Comparison of ENCODE assay signal across 8 cellular contexts in genomic region chr16:24041834-24042631, GRCh38.
DNase-seq lines count a peak whose midpoint lies in the region; ATAC-seq and TF ChIP-seq lines count a peak whose summit lies in the region.

No MANE protein-coding gene starts in this region.

- H3K4me3 ChIP-seq in RWPE2 (ENCODE audit: severe bottlenecking) (no peak overlapping the region), trophoblast cell (ENCODE audit: low read depth, low read length) (no peak overlapping the region), upper lobe of left lung (no peak overlapping the region)

- H3K27me3 ChIP-seq in RWPE2 (ENCODE audit: insufficient read depth, poor library complexity, severe bottlenecking) (no peaks in the 10 kb centered on the region), trophoblast cell (ENCODE audit: insufficient read depth, low read length) (no peaks in the 10 kb centered on the region), upper lobe of left lung (no peaks in the 10 kb centered on the region)

- no peaks in the 10 kb centered on the region for H3K9me3 Mint-ChIP-seq in activated T-helper 2 cell treated with anti-CD3 and anti-CD28 coated beads, Interferon-gamma antibody, Interleukin-2, Interleukin-4, amounts not matched to agents 10 μg/mL and 5 μg/mL and 100 μg/mL, durations not matched to agents 14 hours and 24 hours and 36 hours

- no peaks in the 10 kb centered on the region for H3K27me3 Mint-ChIP-seq in activated T-helper 2 cell treated with anti-CD3 and anti-CD28 coated beads, Interferon-gamma antibody, Interleukin-2, Interleukin-4, amounts not matched to agents 10 μg/mL and 5 μg/mL and 100 μg/mL, durations not matched to agents 14 hours and 24 hours and 36 hours (ENCODE audit: low read depth)

- no peak overlapping the region for H2BK120ac ChIP-seq in trophoblast cell (ENCODE audit: insufficient read depth, low read length, poor library complexity)

- no peaks in the 10 kb centered on the region for H3K79me2 ChIP-seq in trophoblast cell (ENCODE audit: control insufficient read depth, insufficient read depth, low read length, poor library complexity)

- H2AFZ ChIP-seq in trophoblast cell (ENCODE audit: insufficient read depth, low read length, poor library complexity) = no peak overlapping the region

- H2AK5ac ChIP-seq in trophoblast cell (ENCODE audit: low read length) = no peak overlapping the region

- peaks cover 11% of the 10 kb centered on the region for H3K36me3 Mint-ChIP-seq in activated T-helper 2 cell treated with anti-CD3 and anti-CD28 coated beads, Interferon-gamma antibody, Interleukin-2, Interleukin-4, amounts not matched to agents 10 μg/mL and 5 μg/mL and 100 μg/mL, durations not matched to agents 14 hours and 24 hours and 36 hours (ENCODE audit: low read depth)

- DNase-seq in 8988T (peak; percentile 42), GM13976 (ENCODE audit: low spot score) (peak; percentile 82), RWPE2 (ENCODE audit: low spot score) (no peak), germinal center (ENCODE audit: low spot score) (peak; percentile 84), trophoblast cell (peak; percentile 77 to 90), upper lobe of left lung (peak in 1 of 2 donors; percentile 48)
- DNase-seq in activated T-helper 2 cell treated with anti-CD3 and anti-CD28 coated beads, Interferon-gamma antibody, Interleukin-2, Interleukin-4, amounts not matched to agents 10 μg/mL and 5 μg/mL and 100 μg/mL, durations not matched to agents 14 hours and 24 hours and 36 hours (ENCODE audit: low spot score) = peak; percentile 67

- H3K27ac ChIP-seq in RWPE2 (ENCODE audit: poor library complexity, severe bottlenecking) (no peak overlapping the region), trophoblast cell (ENCODE audit: low read depth, low read length) (no peak overlapping the region), upper lobe of left lung (no peak overlapping the region)

- intact Hi-C loops in activated T-helper 2 cell treated with anti-CD3 and anti-CD28 coated beads, Interferon-gamma antibody, Interleukin-2, Interleukin-4, amounts not matched to agents 10 μg/mL and 5 μg/mL and 100 μg/mL, durations not matched to agents 14 hours and 24 hours and 36 hours (cut with micrococcal nuclease) = loop anchor here (1.0 kb wide), 2 partner anchors 211 to 462 kb away; no protein-coding TSS in a partner anchor

- no peak overlapping the region for H3K18ac ChIP-seq in trophoblast cell (ENCODE audit: low read length)

- no peak overlapping the region for H3K9ac ChIP-seq in trophoblast cell (ENCODE audit: low read length)

- no peaks in the 10 kb centered on the region for H3K4me1 ChIP-seq in RWPE2 (ENCODE audit: insufficient read depth, poor library complexity, severe bottlenecking)
- no peaks in the 10 kb centered on the region for H3K4me1 ChIP-seq in trophoblast cell (ENCODE audit: control insufficient read depth in 1 of 2, insufficient read depth in 2 of 2, low read length in 2 of 2)
- no peaks in the 10 kb centered on the region for H3K4me1 ChIP-seq in upper lobe of left lung

- H4K12ac ChIP-seq in trophoblast cell (ENCODE audit: low read depth, low read length) = no peak overlapping the region

- H3K36me3 ChIP-seq in RWPE2 (ENCODE audit: low read depth) (no peaks in the 10 kb centered on the region), trophoblast cell (ENCODE audit: control insufficient read depth in 1 of 2, insufficient read depth in 2 of 2, low read length in 2 of 2) (no peaks in the 10 kb centered on the region), upper lobe of left lung (no peaks in the 10 kb centered on the region)

- TF ChIP-seq POLR2A in upper lobe of left lung (IDR thresholded peaks at IDR 0.05) = no peak

- H3K14ac ChIP-seq in trophoblast cell (ENCODE audit: low read length) = no peak overlapping the region

- in situ Hi-C loops in GM13976 (cut with MboI; ENCODE audit: low sequenced_read_pairs, unreplicated experiment) = loop anchor here (10.0 kb wide), 2 partner anchors 203 to 463 kb away; no protein-coding TSS in a partner anchor

- no peak overlapping the region for H4K8ac ChIP-seq in trophoblast cell (ENCODE audit: low read depth, low read length)

- H2BK5ac ChIP-seq in trophoblast cell (ENCODE audit: low read depth, low read length, poor library complexity) = no peak overlapping the region

- peak; percentile 63 for TF ChIP-seq CTCF in GM13976 (IDR thresholded peaks at IDR 0.05; ENCODE audit: borderline replicate concordance, control extremely low read depth, extremely low read depth, insufficient read depth, missing control alignments)
- TF ChIP-seq CTCF in RWPE2 (IDR thresholded peaks at IDR 0.05; ENCODE audit: poor library complexity, severe bottlenecking) = peak; percentile 87
- peak in 5 of 6 experiments; percentile 48 to 68 (median 63) for TF ChIP-seq CTCF in upper lobe of left lung (IDR thresholded peaks at IDR 0.05)

- H3K27ac Mint-ChIP-seq in activated T-helper 2 cell treated with anti-CD3 and anti-CD28 coated beads, Interferon-gamma antibody, Interleukin-2, Interleukin-4, amounts not matched to agents 10 μg/mL and 5 μg/mL and 100 μg/mL, durations not matched to agents 14 hours and 24 hours and 36 hours = no peak overlapping the region

- no peak for TF ChIP-seq EP300 in Ishikawa (IDR thresholded peaks at IDR 0.05; ENCODE audit: borderline replicate concordance)
- TF ChIP-seq EP300 in upper lobe of left lung (IDR thresholded peaks at IDR 0.05) = no peak

- TF ChIP-seq RAD21 in Ishikawa (IDR thresholded peaks at IDR 0.05; ENCODE audit: low read depth) = peak; percentile 80

- no peak overlapping the region for H3K4me3 Mint-ChIP-seq in activated T-helper 2 cell treated with anti-CD3 and anti-CD28 coated beads, Interferon-gamma antibody, Interleukin-2, Interleukin-4, amounts not matched to agents 10 μg/mL and 5 μg/mL and 100 μg/mL, durations not matched to agents 14 hours and 24 hours and 36 hours (ENCODE audit: low read depth)

- no peak overlapping the region for H3K23ac ChIP-seq in trophoblast cell (ENCODE audit: low read length)

- ATAC-seq in RWPE2 (ENCODE audit: low read depth) = peak; percentile 59
- ATAC-seq in upper lobe of left lung (ENCODE audit: low FRiP score in 2 of 2) = peak in 1 of 2 donors; percentile 74

- no peak overlapping the region for H4K91ac ChIP-seq in trophoblast cell (ENCODE audit: low read depth, low read length)

- H3K4me2 ChIP-seq in trophoblast cell (ENCODE audit: low read length) = no peak overlapping the region

- H3K9me3 ChIP-seq in RWPE2 (ENCODE audit: severe bottlenecking) (no peaks in the 10 kb centered on the region), trophoblast cell (ENCODE audit: insufficient read depth, low read depth, low read length) (peaks cover 1% of the 10 kb centered on the region), upper lobe of left lung (no peaks in the 10 kb centered on the region)

- 100% methylated on average over 4 of the region's 11 CpGs for WGBS in trophoblast cell (ENCODE audit: extremely low coverage, insufficient coverage, insufficient read length)
- 37 to 39% methylated on average over 11 of the region's 11 CpGs for WGBS in upper lobe of left lung, 2 donors

- H3K4ac ChIP-seq in trophoblast cell (ENCODE audit: low read depth, low read length) = no peak overlapping the region

- H3K4me1 Mint-ChIP-seq in activated T-helper 2 cell treated with anti-CD3 and anti-CD28 coated beads, Interferon-gamma antibody, Interleukin-2, Interleukin-4, amounts not matched to agents 10 μg/mL and 5 μg/mL and 100 μg/mL, durations not matched to agents 14 hours and 24 hours and 36 hours (ENCODE audit: low read depth) = peaks cover 7% of the 10 kb centered on the region

- H3K79me1 ChIP-seq in trophoblast cell (ENCODE audit: low read length) = no peaks in the 10 kb centered on the region

- no peak overlapping the region for H2BK12ac ChIP-seq in trophoblast cell (ENCODE audit: low read length)

TF ChIP-seq in Ishikawa, 13 proteins besides CTCF, POLR2A, EP300 and RAD21:
- no peak for TF ChIP-seq ZBTB7A (IDR thresholded peaks at IDR 0.05; ENCODE audit: low read depth)
- TF ChIP-seq EGR1 (IDR thresholded peaks at IDR 0.05) = no peak
- no peak for TF ChIP-seq TCF12 (IDR thresholded peaks at IDR 0.05; ENCODE audit: low read depth)
- TF ChIP-seq CEBPB (IDR thresholded peaks at IDR 0.05) = no peak
